ENCODE assay signal across 18 cellular contexts in the genomic region with DNA sequence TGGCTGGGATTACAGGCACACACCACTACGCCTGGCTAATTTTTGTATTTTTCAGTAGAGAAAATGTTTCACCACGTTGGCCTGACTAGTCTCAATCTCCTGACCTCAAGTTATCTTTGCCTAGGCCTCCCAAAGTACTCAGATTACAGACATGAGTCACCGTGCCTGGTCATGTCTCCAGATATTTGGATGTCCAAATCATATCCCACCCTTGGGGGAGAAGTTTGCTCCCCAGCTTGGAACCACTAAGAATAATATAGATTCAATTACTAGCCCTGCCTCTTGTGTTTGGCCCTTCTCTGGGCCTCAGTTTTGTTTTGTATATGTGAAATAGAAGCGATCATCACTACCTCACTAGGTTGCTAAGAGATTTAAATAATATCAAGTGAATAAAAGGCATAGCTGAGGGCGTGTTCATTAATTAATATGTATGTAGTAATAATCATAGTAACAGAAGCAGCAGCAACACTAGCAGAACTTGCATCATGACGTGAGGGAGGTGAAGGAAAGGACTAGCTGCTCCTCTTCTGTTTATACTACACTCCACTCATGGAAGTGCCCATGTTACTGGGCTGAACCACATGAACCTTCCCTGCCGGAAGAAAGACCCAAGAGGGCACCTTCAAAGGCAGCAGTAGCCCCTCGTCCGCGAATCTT.
A peak's percentile ranks its signal among the peaks of the same experiment; 100 is the strongest.
DNase-seq lines count a peak whose midpoint lies in the region; ATAC-seq and TF ChIP-seq lines count a peak whose summit lies in the region.
"Had no signal": no experiment of that assay in that cellular context is flagged by ENCODE, and none has a peak within 500 bp of the region (broad histone marks: within the 10 kb centered on the region; RNA-seq: fewer than 3 reads in every experiment).

No MANE protein-coding gene starts in this region.

- H3K4me1 ChIP-seq in RWPE2 (ENCODE audit: insufficient read depth, poor library complexity, severe bottlenecking) (peaks cover 9% of the 10 kb centered on the region), osteoblast (ENCODE audit: insufficient read depth, low read length) (peaks cover 17% of the 10 kb centered on the region), uterus (no peaks in the 10 kb centered on the region), transverse colon (no peaks in the 10 kb centered on the region)
- H3K4me1 ChIP-seq: left ventricle myocardium inferior had no signal

- H3K27me3 ChIP-seq in RWPE2 (ENCODE audit: insufficient read depth, poor library complexity, severe bottlenecking) = no peaks in the 10 kb centered on the region
- no peaks in the 10 kb centered on the region for H3K27me3 ChIP-seq in osteoblast (ENCODE audit: insufficient read depth, low read length)
- no peaks in the 10 kb centered on the region for H3K27me3 ChIP-seq in uterus
- H3K27me3 ChIP-seq in transverse colon = no peaks in the 10 kb centered on the region

- no peak for TF ChIP-seq EP300 in transverse colon (IDR thresholded peaks at IDR 0.05; ENCODE audit: low read depth)

- TF ChIP-seq CTCF in RWPE2 (IDR thresholded peaks at IDR 0.05; ENCODE audit: poor library complexity, severe bottlenecking) (no peak), choroid plexus epithelial cell (conservative IDR thresholded peaks at IDR 0.05; ENCODE audit: low read depth, low read length) (no peak), osteoblast (IDR thresholded peaks at IDR 0.05; ENCODE audit: extremely low read depth, low read depth, low read length) (no peak), uterus (IDR thresholded peaks at IDR 0.05) (no peak), transverse colon (IDR thresholded peaks at IDR 0.05) (no peak)

- no peaks in the 10 kb centered on the region for H3K9me3 ChIP-seq in RWPE2 (ENCODE audit: severe bottlenecking)
- no peaks in the 10 kb centered on the region for H3K9me3 ChIP-seq in osteoblast (ENCODE audit: low read depth, low read length)
- no peaks in the 10 kb centered on the region for H3K9me3 ChIP-seq in uterus
- no peaks in the 10 kb centered on the region for H3K9me3 ChIP-seq in transverse colon
- H3K9me3 ChIP-seq: left ventricle myocardium inferior had no signal

- H3K36me3 ChIP-seq in RWPE2 (ENCODE audit: low read depth) (no peaks in the 10 kb centered on the region), osteoblast (ENCODE audit: insufficient read depth, low read length) (no peaks in the 10 kb centered on the region), uterus (no peaks in the 10 kb centered on the region), transverse colon (no peaks in the 10 kb centered on the region)
- H3K36me3 ChIP-seq: left ventricle myocardium inferior had no signal

- in situ Hi-C loops in transverse colon (cut with MboI; ENCODE audit: low pct_ligation_motif_present in 1 of 4, low pct_unique_long_range_greater_than_20kb in 1 of 4, low sequenced_read_pairs in 3 of 4) = no loop called here

- WGBS in transverse colon (ENCODE audit: low coverage in 1 of 2), 2 donors = 64 to 65% methylated on average over 4 to 10 of the region's 10 CpGs

- H2AFZ ChIP-seq in osteoblast (ENCODE audit: low read length) = peak overlapping the region; percentile 24

- H3K4me3 ChIP-seq in RWPE2 (ENCODE audit: severe bottlenecking) (no peak overlapping the region), choroid plexus epithelial cell (ENCODE audit: low read depth, low read length) (no peak overlapping the region), osteoblast (ENCODE audit: insufficient read depth, low read length) (no peak overlapping the region), uterus (no peak overlapping the region), transverse colon (no peak overlapping the region)
- H3K4me3 ChIP-seq: left ventricle myocardium inferior had no signal

- H3K27ac ChIP-seq in RWPE2 (ENCODE audit: poor library complexity, severe bottlenecking) = peak overlapping the region; percentile 16
- H3K27ac ChIP-seq in osteoblast (ENCODE audit: low read depth, low read length) = peak overlapping the region; percentile 88
- H3K27ac ChIP-seq in uterus = no peak overlapping the region
- no peak overlapping the region for H3K27ac ChIP-seq in transverse colon
- H3K27ac ChIP-seq: left ventricle myocardium inferior had no signal

- TF ChIP-seq POLR2A in uterus (IDR thresholded peaks at IDR 0.05) = no peak
- no peak for TF ChIP-seq POLR2A in transverse colon (IDR thresholded peaks at IDR 0.05)

- peak overlapping the region; percentile 54 for H3K4me2 ChIP-seq in osteoblast (ENCODE audit: insufficient read depth, low read length)

- no peaks in the 10 kb centered on the region for H4K20me1 ChIP-seq in osteoblast (ENCODE audit: insufficient read depth, low read length)

- DNase-seq in EH (ENCODE audit: low read depth) (peak; percentile 86), RWPE2 (ENCODE audit: low spot score) (no peak), choroid plexus epithelial cell (ENCODE audit: low read depth) (peak; percentile 85), osteoblast (ENCODE audit: insufficient read length, low spot score, missing footprints) (peak; percentile 55), nucleus accumbens (lab: John Stamatoyannopoulos, UW) (no peak), uterus (no peak), transverse colon (no peak), NCI-H1436 treated with DMSO at 0.1 percent for 48 hours (lab: John Stamatoyannopoulos, UW) (no peak)
- DNase-seq: activated B cell treated with CpG ODN at 0.5 μM for 24 hours; activated T-cell treated with anti-CD3 and anti-CD28 coated beads, Interleukin-2, amount 50 U/mL, for 48 hours; AML-193; head of caudate nucleus; left ventricle myocardium inferior; NCI-H1694 treated with DMSO at 0.1 percent for 48 hours; NCI-H748 treated with DMSO at 0.1 percent for 48 hours; stimulated activated CD4-positive, alpha-beta T cell treated with anti-CD3 and anti-CD28 coated beads, Interleukin-12 subunit alpha, Interleukin-12 subunit beta, amount 100 ng/mL, for 4 hours; T-helper 2 cell had no signal

- H3K79me2 ChIP-seq in osteoblast (ENCODE audit: insufficient read depth, low read length) = no peaks in the 10 kb centered on the region

- intact Hi-C loops in uterus (cut with DNase I; ENCODE audit: low total_unique reads) = no loop called here
- intact Hi-C loops in transverse colon (cut with DNase I; ENCODE audit: low total_unique reads) = no loop called here

- ATAC-seq in RWPE2 (ENCODE audit: low read depth) = peak; percentile 79
- ATAC-seq: HCT116 had no signal

Comparison
In these comparisons a context has a peak if more than half of its experiments do, and no peak if none do; other contexts are left out.
1. DNase-seq: peak in EH (single experiment), choroid plexus epithelial cell (single experiment) and osteoblast (single experiment); none in RWPE2 (single experiment), nucleus accumbens (0 of 56), uterus (0 of 2), transverse colon (single experiment) and NCI-H1436 treated with DMSO at 0.1 percent for 48 hours (single experiment).
2. H3K27ac ChIP-seq: peak in RWPE2 (single experiment) and osteoblast (single experiment); none in uterus (0 of 2) and transverse colon (0 of 4).